In genomic region chr9:77916410-77916819, GRCh38 we compare ENCODE assay signal across 13 cellular contexts.
DNase-seq lines count a peak whose midpoint lies in the region; ATAC-seq, FAIRE-seq and TF ChIP-seq lines count a peak whose summit lies in the region.
"Had no signal": no experiment of that assay in that cellular context is flagged by ENCODE, and none has a peak within 500 bp of the region (broad histone marks: within the 10 kb centered on the region; RNA-seq: fewer than 3 reads in every experiment).

No MANE protein-coding gene starts in this region.

- H3K9me3 Mint-ChIP-seq in CD4-positive, alpha-beta T cell: peaks cover 2% of the 10 kb centered on the region
- H3K9me3 Mint-ChIP-seq in astrocyte (ENCODE audit: unreplicated experiment): no peaks in the 10 kb centered on the region

- H3K79me2 ChIP-seq in astrocyte (ENCODE audit: insufficient read depth, low read length): peaks cover 34% of the 10 kb centered on the region

- FAIRE-seq in astrocyte (lab: Jason Lieb, UNC): peak; percentile 43

- H3K36me3 ChIP-seq in astrocyte (ENCODE audit: insufficient read depth, low read length): peaks cover 4% of the 10 kb centered on the region

- POLR2A ChIA-PET in CD4-positive, alpha-beta T cell (lab: Charles Lee): no interaction called here

- intact Hi-C loops in CD4-positive, alpha-beta T cell (cut with DNase I, micrococcal nuclease): no loop called here

- H3K4me1 ChIP-seq in astrocyte (ENCODE audit: insufficient read depth, low read length): no peaks in the 10 kb centered on the region

- TF ChIP-seq CTCF in CD4-positive, alpha-beta T cell (IDR thresholded peaks at IDR 0.05): no peak
- TF ChIP-seq CTCF in astrocyte (IDR thresholded peaks at IDR 0.05; ENCODE audit: insufficient read depth, low read depth, low read length): no peak

- no peak for DNase-seq in CD4-positive, alpha-beta T cell
- DNase-seq in astrocyte (ENCODE audit: low read depth): no peak
- no peak for DNase-seq in OCI-M2 (lab: John Stamatoyannopoulos, UW; ENCODE audit: unreplicated experiment)
- DNase-seq in activated CD4-positive, alpha-beta T cell treated with anti-CD3 and anti-CD28 coated beads, Interleukin-2, amount 50 U/mL, for 1 hour: no peak
- DNase-seq in activated effector memory CD4-positive, alpha-beta T cell treated with Interleukin-2 at 50 U/mL for 16 hours: no peak
- DNase-seq: activated CD4-positive, alpha-beta T cell treated with anti-CD3 and anti-CD28 coated beads for 1 hour; H7; nucleus accumbens; SJCRH30; stimulated activated CD4-positive, alpha-beta T cell treated with anti-CD3 and anti-CD28 coated beads, Interleukin-2, amount 100 ng/mL, for 48 hours had no signal

- H2AFZ ChIP-seq in astrocyte (ENCODE audit: low read depth, low read length): no peak overlapping the region

- no peak for ATAC-seq in CD4-positive, alpha-beta T cell (ENCODE audit: poor library complexity)
- ATAC-seq in GM19023 (IDR thresholded peaks at IDR 0.05; ENCODE audit: unreplicated experiment) (peak; percentile 90), HG03064 (IDR thresholded peaks at IDR 0.05; ENCODE audit: low read depth, unreplicated experiment) (peak; percentile 72), HG02571 (IDR thresholded peaks at IDR 0.05; ENCODE audit: unreplicated experiment) (no peak)

- CTCF ChIA-PET in CD4-positive, alpha-beta T cell (lab: Charles Lee): interaction anchor here (0.7 to 1.4 kb wide), 2 partner anchors 9 to 34 kb away, joined by 3 to 4 read pairs; no protein-coding TSS in a partner anchor

- H3K27me3 Mint-ChIP-seq in CD4-positive, alpha-beta T cell: no peaks in the 10 kb centered on the region
- no peaks in the 10 kb centered on the region for H3K27me3 Mint-ChIP-seq in astrocyte (ENCODE audit: low read depth, unreplicated experiment)

- H3K36me3 Mint-ChIP-seq in CD4-positive, alpha-beta T cell (ENCODE audit: low read depth): peaks cover 48% of the 10 kb centered on the region
- peaks cover 4% of the 10 kb centered on the region for H3K36me3 Mint-ChIP-seq in astrocyte (ENCODE audit: low read depth, unreplicated experiment)

- H3K4me3 Mint-ChIP-seq in CD4-positive, alpha-beta T cell: no peak overlapping the region
- no peak overlapping the region for H3K4me3 Mint-ChIP-seq in astrocyte (ENCODE audit: unreplicated experiment)

- peaks cover 11% of the 10 kb centered on the region for H4K20me1 ChIP-seq in astrocyte (ENCODE audit: insufficient read depth, low read length)

- H3K4me1 Mint-ChIP-seq in CD4-positive, alpha-beta T cell (ENCODE audit: low read depth): peaks cover 40% of the 10 kb centered on the region
- peaks cover 25% of the 10 kb centered on the region for H3K4me1 Mint-ChIP-seq in astrocyte (ENCODE audit: low read depth, unreplicated experiment)

- no peak overlapping the region for H3K27ac ChIP-seq in CD4-positive, alpha-beta T cell (ENCODE audit: low read depth, low read length)
- no peak overlapping the region for H3K27ac ChIP-seq in astrocyte (ENCODE audit: low read depth, low read length)
- H3K27ac ChIP-seq: SJCRH30 had no signal

- no peaks in the 10 kb centered on the region for H3K27me3 ChIP-seq in CD4-positive, alpha-beta T cell (ENCODE audit: control insufficient read depth, insufficient read depth, low read length)
- H3K27me3 ChIP-seq in astrocyte (ENCODE audit: insufficient read depth, low read length): no peaks in the 10 kb centered on the region
- H3K27me3 ChIP-seq: SJCRH30 had no signal

- H3K4me2 ChIP-seq in astrocyte (ENCODE audit: low read length): no peak overlapping the region

- no peak overlapping the region for H3K9ac ChIP-seq in astrocyte (ENCODE audit: low read length)

- H3K9me3 ChIP-seq in CD4-positive, alpha-beta T cell (ENCODE audit: control insufficient read depth, low read length): no peaks in the 10 kb centered on the region
- no peaks in the 10 kb centered on the region for H3K9me3 ChIP-seq in astrocyte (ENCODE audit: insufficient read depth, low read depth, low read length)
- H3K9me3 ChIP-seq: SJCRH30 had no signal

- H3K4me3 ChIP-seq in astrocyte (ENCODE audit: insufficient read depth, low read depth, low read length): no peak overlapping the region
- H3K4me3 ChIP-seq: SJCRH30 had no signal

- peak overlapping the region; percentile 31 for H3K27ac Mint-ChIP-seq in CD4-positive, alpha-beta T cell
- peak overlapping the region; percentile 10 for H3K27ac Mint-ChIP-seq in astrocyte (ENCODE audit: unreplicated experiment)

Comparison
In these comparisons a context has a peak if more than half of its experiments do, and no peak if none do; other contexts are left out.
1. ATAC-seq: peak in GM19023 (single experiment) and HG03064 (single experiment); none in CD4-positive, alpha-beta T cell (single experiment) and HG02571 (single experiment).